26 cellular contexts compared by ENCODE assay signal in the genomic region with DNA sequence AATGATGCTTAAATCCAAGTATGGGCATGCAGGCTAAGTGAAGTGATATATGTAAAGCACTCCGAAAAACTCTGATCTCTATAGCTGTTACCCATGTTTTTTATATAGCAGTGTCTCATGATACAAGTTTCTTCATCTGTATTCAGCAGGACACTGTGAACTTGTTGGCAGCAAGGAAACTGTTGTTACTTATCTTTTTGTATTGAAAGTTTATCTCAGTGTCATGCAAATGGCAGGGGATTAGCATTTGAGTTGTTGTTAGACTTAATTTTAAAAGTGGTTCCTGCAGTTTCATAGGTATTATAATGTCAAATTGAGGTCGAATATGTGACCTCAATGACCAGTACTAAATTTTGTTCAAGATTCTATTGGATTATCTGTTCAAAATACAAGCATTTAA.
"Had no signal": no experiment of that assay in that cellular context is flagged by ENCODE, and none has a peak within 500 bp of the region (broad histone marks: within the 10 kb centered on the region; RNA-seq: fewer than 3 reads in every experiment).

No MANE protein-coding gene starts in this region.

- DNase-seq: activated CD4-positive, alpha-beta T cell treated with anti-CD3 and anti-CD28 coated beads for 1 hour; activated gamma-delta T cell treated with Interleukin-2 at 50 U/mL for 16 hours; activated T-cell treated with anti-CD3 and anti-CD28 coated beads, Interleukin-2, amount 50 U/mL, for 1 hour; aorta; brain microvascular endothelial cell; caudate nucleus; effector CD4-positive, alpha-beta T cell; erythroblast; head of caudate nucleus; hypothalamus; immature natural killer cell; kidney glomerular epithelial cell; left lung; ovary; psoas muscle; stimulated activated CD4-positive, alpha-beta T cell treated with anti-CD3 and anti-CD28 coated beads, Interleukin-4, amount 100 ng/mL, for 24 hours; stimulated activated naive CD4-positive, alpha-beta T cell treated with Interleukin-2 at 50 U/mL for 16 hours; T-cell; thyroid gland; WERI-Rb-1 had no signal

- H3K36me3 Mint-ChIP-seq: activated naive CD4-positive, alpha-beta T cell treated with anti-CD3 and anti-CD28 coated beads, Interleukin-2, amount 50 U/mL, for 24 hours; immature natural killer cell; T-cell had no signal

- H3K4me3 ChIP-seq: left lung, ovary, psoas muscle, right atrium auricular region, thyroid gland had no signal

- H3K27ac Mint-ChIP-seq: activated naive CD4-positive, alpha-beta T cell treated with anti-CD3 and anti-CD28 coated beads, Interleukin-2, amount 50 U/mL, for 24 hours; dendritic cell treated with granulocyte-macrophage colony-stimulating factor and Interleukin-4, amounts not matched to agents 40 ng/mL and 50 ng/mL, for 4 days; immature natural killer cell; nephron; T-cell; T-helper 2 cell treated with Interferon-gamma antibody and Interleukin-4, amounts not matched to agents 5 μg/mL and 100 μg/mL, for 36 hours had no signal

- H3K36me3 ChIP-seq: brain microvascular endothelial cell, left lung, neutrophil, ovary, right atrium auricular region, thyroid gland, WERI-Rb-1 had no signal

- H3K9me3 Mint-ChIP-seq: activated naive CD4-positive, alpha-beta T cell treated with anti-CD3 and anti-CD28 coated beads, Interleukin-2, amount 50 U/mL, for 24 hours; dendritic cell treated with granulocyte-macrophage colony-stimulating factor and Interleukin-4, amounts not matched to agents 40 ng/mL and 50 ng/mL, for 4 days; nephron; T-helper 2 cell treated with Interferon-gamma antibody and Interleukin-4, amounts not matched to agents 5 μg/mL and 100 μg/mL, for 36 hours had no signal

- H3K9me3 ChIP-seq: left lung, neutrophil, ovary, psoas muscle, right atrium auricular region, thyroid gland had no signal

- H3K27me3 ChIP-seq: brain microvascular endothelial cell, left lung, neutrophil, ovary, right atrium auricular region, thyroid gland had no signal

- ATAC-seq: left lung, psoas muscle, T-cell had no signal

- H3K4me1 ChIP-seq: psoas muscle, right atrium auricular region, thyroid gland had no signal

- H3K27ac ChIP-seq: brain microvascular endothelial cell, left lung, neutrophil, ovary, psoas muscle, right atrium auricular region, thyroid gland, WERI-Rb-1 had no signal
